10 cellular contexts compared by ENCODE assay signal in genomic region chr12:161823-162222, GRCh38. TPM values are rescaled to one million over a fixed set of nuclear protein-coding genes. Genes with fewer than 3 reads are reported as not detected.
"Had no signal": no experiment of that assay in that cellular context is flagged by ENCODE, and none has a peak within 500 bp of the region (broad histone marks: within the 10 kb centered on the region; RNA-seq: fewer than 3 reads in every experiment).

No MANE protein-coding gene starts in this region.

- FAIRE-seq: K562 had no signal

- H3K9me3 Mint-ChIP-seq: HFFc6 had no signal

- H3K4me3 Mint-ChIP-seq: GM23338, HFFc6 had no signal

- H3K4me3 ChIP-seq: GM23338, HAP-1, K562 had no signal

- H3K36me3 ChIP-seq: HAP-1 had no signal

- H3K9me3 ChIP-seq: HAP-1 had no signal

- DNase-seq: H7, HFFc6, IMR-90, KG1 had no signal

- H3K4me1 ChIP-seq: HAP-1 had no signal

- H3K27ac ChIP-seq: HL-60 had no signal

- H3K27ac Mint-ChIP-seq: GM23338, HFFc6 had no signal

- ATAC-seq: HCT116, K562 had no signal

RNA-seq across cellular contexts. Expression of gene SLC6A12, which starts 52.1 kb away (rescaled TPM):
- total RNA-seq: HFFc6, HT1080, IMR-90, K562 had no signal
- polyA plus RNA-seq: GM23338, IMR-90, K562 had no signal
